In genomic region chr1:94602312-94602711, GRCh38 we compare ENCODE assay signal across 11 cellular contexts.
DNase-seq lines count a peak whose midpoint lies in the region; ATAC-seq and TF ChIP-seq lines count a peak whose summit lies in the region.
"Had no signal": no experiment of that assay in that cellular context is flagged by ENCODE, and none has a peak within 500 bp of the region (broad histone marks: within the 10 kb centered on the region; RNA-seq: fewer than 3 reads in every experiment).

No MANE protein-coding gene starts in this region.

- WGBS in prostate gland: 45% methylated on average over 10 of the region's 10 CpGs

- H3K4me3 ChIP-seq in DND-41 (ENCODE audit: low read depth in 1 of 2, low read length in 2 of 2) (peak overlapping the region in 1 of 2 experiments; percentile 51; a peak in 2 of 4 replicates), Loucy (ENCODE audit: low read length, poor library complexity, severe bottlenecking) (peak overlapping the region; percentile 44), mucosa of descending colon (no peak overlapping the region), prostate gland (no peak overlapping the region), MG63 (no peak overlapping the region)
- H3K4me3 ChIP-seq: esophagus squamous epithelium, SJSA1 had no signal

- no peaks in the 10 kb centered on the region for H4K20me1 ChIP-seq in DND-41 (ENCODE audit: insufficient read depth, low read length)
- no peaks in the 10 kb centered on the region for H4K20me1 ChIP-seq in Loucy (ENCODE audit: insufficient read depth, low read length, poor library complexity, severe bottlenecking)

- no peaks in the 10 kb centered on the region for H3K9me3 ChIP-seq in DND-41 (ENCODE audit: insufficient read depth, low read length, severe bottlenecking)
- H3K9me3 ChIP-seq in Loucy (ENCODE audit: insufficient read depth, low read depth, low read length): no peaks in the 10 kb centered on the region
- no peaks in the 10 kb centered on the region for H3K9me3 ChIP-seq in mucosa of descending colon
- H3K9me3 ChIP-seq in prostate gland: no peaks in the 10 kb centered on the region
- H3K9me3 ChIP-seq in MG63: peaks cover 4% of the 10 kb centered on the region
- H3K9me3 ChIP-seq: esophagus squamous epithelium, SJSA1 had no signal

- no peaks in the 10 kb centered on the region for H3K79me2 ChIP-seq in DND-41 (ENCODE audit: insufficient read depth, low read length)
- H3K79me2 ChIP-seq in Loucy (ENCODE audit: insufficient read depth, low read length): no peaks in the 10 kb centered on the region

- intact Hi-C loops in mucosa of descending colon (cut with DNase I, micrococcal nuclease): loop anchor here in 1 of 2 donors (10.0 kb wide), 2 partner anchors 58 to 202 kb away; partner anchors contain the start of gene F3
- intact Hi-C loops in prostate gland (cut with DNase I): no loop called here

- H3K36me3 ChIP-seq in DND-41 (ENCODE audit: insufficient read depth, low read length) (no peaks in the 10 kb centered on the region), Loucy (ENCODE audit: insufficient read depth, low read length) (no peaks in the 10 kb centered on the region), mucosa of descending colon (ENCODE audit: low read depth) (peaks cover 3% of the 10 kb centered on the region), prostate gland (no peaks in the 10 kb centered on the region), MG63 (no peaks in the 10 kb centered on the region)
- H3K36me3 ChIP-seq: esophagus squamous epithelium, SJSA1 had no signal

- peak overlapping the region; percentile 39 for H3K9ac ChIP-seq in DND-41 (ENCODE audit: low read depth, low read length)
- H3K9ac ChIP-seq in Loucy (ENCODE audit: low read depth, low read length, poor library complexity, severe bottlenecking): no peak overlapping the region

- H3K27me3 ChIP-seq in DND-41 (ENCODE audit: insufficient read depth, low read length, poor library complexity) (no peaks in the 10 kb centered on the region), Loucy (ENCODE audit: insufficient read depth, low read length, poor library complexity, severe bottlenecking) (no peaks in the 10 kb centered on the region), prostate gland (replicated peaks; ENCODE audit: insufficient read depth) (no peaks in the 10 kb centered on the region), MG63 (no peaks in the 10 kb centered on the region)
- H3K27me3 ChIP-seq: SJSA1 had no signal

- H3F3A ChIP-seq in Loucy (ENCODE audit: low read depth): no peaks in the 10 kb centered on the region

- DNase-seq in DND-41 (peak; percentile 87), amniotic epithelial cell (ENCODE audit: low read depth) (peak; percentile 96), mucosa of descending colon (peak in 2 of 3 donors; percentile 40 to 59), prostate gland (ENCODE audit: low spot score) (no peak), MG63 (no peak), mesenteric fat pad (ENCODE audit: low spot score) (no peak), NCI-H526 (lab: John Stamatoyannopoulos, UW) (no peak)
- DNase-seq: activated naive CD4-positive, alpha-beta T cell treated with anti-CD3 and anti-CD28 coated beads for 36 hours; esophagus squamous epithelium had no signal

- ATAC-seq in DND-41 (ENCODE audit: insufficient read depth, low read depth) (peak; percentile 95), mucosa of descending colon (peak; percentile 37)

- H2AFZ ChIP-seq in DND-41 (ENCODE audit: low read depth, low read length) (peak overlapping the region; percentile 46), Loucy (ENCODE audit: low read length) (no peak overlapping the region; the same call in 1 of the 2 replicates)

- TF ChIP-seq CTCF in DND-41 (IDR thresholded peaks at IDR 0.05; ENCODE audit: borderline replicate concordance, extremely low read depth, low read length, poor library complexity, severe bottlenecking): no peak
- TF ChIP-seq CTCF in Loucy (conservative IDR thresholded peaks at IDR 0.05; ENCODE audit: low read length): no peak
- no peak for TF ChIP-seq CTCF in mucosa of descending colon (IDR thresholded peaks at IDR 0.05)
- TF ChIP-seq CTCF in prostate gland (IDR thresholded peaks at IDR 0.05): no peak

- H3K4me1 ChIP-seq in DND-41 (ENCODE audit: insufficient read depth, low read length): peaks cover 33% of the 10 kb centered on the region
- H3K4me1 ChIP-seq in Loucy (ENCODE audit: insufficient read depth, low read length, poor library complexity, severe bottlenecking): peaks cover 37% of the 10 kb centered on the region
- peaks cover 26% of the 10 kb centered on the region for H3K4me1 ChIP-seq in mucosa of descending colon (ENCODE audit: low read depth)
- no peaks in the 10 kb centered on the region for H3K4me1 ChIP-seq in prostate gland (replicated peaks)
- H3K4me1 ChIP-seq: esophagus squamous epithelium had no signal

- no peaks in the 10 kb centered on the region for H3K9me2 ChIP-seq in Loucy (replicated peaks; ENCODE audit: low read depth, low read length)

- peak overlapping the region; percentile 68 for H3K4me2 ChIP-seq in DND-41 (ENCODE audit: insufficient read depth, low read length)
- peak overlapping the region; percentile 71 for H3K4me2 ChIP-seq in Loucy (ENCODE audit: low read depth, low read length, poor library complexity, severe bottlenecking)

- H3K27ac ChIP-seq in DND-41 (ENCODE audit: low read length): peak overlapping the region; percentile 82
- H3K27ac ChIP-seq in prostate gland: no peak overlapping the region
- H3K27ac ChIP-seq: esophagus squamous epithelium, SJSA1 had no signal

- no peak for TF ChIP-seq POLR2A in prostate gland (IDR thresholded peaks at IDR 0.05)

Comparison
In these comparisons a context has a peak if more than half of its experiments do, and no peak if none do; other contexts are left out.
1. DNase-seq: peak in DND-41 (single experiment), amniotic epithelial cell (single experiment) and mucosa of descending colon (2 of 3); none in prostate gland (single experiment), MG63 (single experiment), mesenteric fat pad (single experiment) and NCI-H526 (0 of 2).